In genomic region chr1:234582626-234583354, GRCh38 we compare ENCODE assay signal across 17 cellular contexts. TPM values are rescaled to one million over a fixed set of nuclear protein-coding genes. Genes with fewer than 3 reads are reported as not detected.
A peak's percentile ranks its signal among the peaks of the same experiment; 100 is the strongest.
DNase-seq lines count a peak whose midpoint lies in the region; ATAC-seq and TF ChIP-seq lines count a peak whose summit lies in the region.
"Had no signal": no experiment of that assay in that cellular context is flagged by ENCODE, and none has a peak within 500 bp of the region (broad histone marks: within the 10 kb centered on the region; RNA-seq: fewer than 3 reads in every experiment).

No MANE protein-coding gene starts in this region.

- no peaks in the 10 kb centered on the region for H4K20me1 ChIP-seq in IMR-90 (ENCODE audit: insufficient read depth, low read length)

- H4K8ac ChIP-seq in IMR-90 (ENCODE audit: low read depth in 2 of 2, low read length in 2 of 2), result no peak overlapping the region

- in situ Hi-C loops in IMR-90 (cut with MboI; ENCODE audit: low sequenced_read_pairs) (loop anchor here (25.0 kb wide), 1 partner anchor 470 kb away; no protein-coding TSS in a partner anchor), KBM-7 (cut with MboI; ENCODE audit: low pct_unique_long_range_greater_than_20kb, low sequenced_read_pairs) (loop anchor here (25.0 kb wide), 1 partner anchor 505 kb away; no protein-coding TSS in a partner anchor)

- H3K56ac ChIP-seq in IMR-90 (ENCODE audit: extremely low read depth, insufficient read depth, low read length), result no peak overlapping the region

- H2BK15ac ChIP-seq in IMR-90 (ENCODE audit: low read depth, low read length), result no peak overlapping the region

- intact Hi-C loops in IMR-90 (cut with micrococcal nuclease) (no loop called here), right lobe of liver (cut with DNase I) (no loop called here)

- no peak for TF ChIP-seq POLR2A in IMR-90 (IDR thresholded peaks at IDR 0.05; ENCODE audit: low read depth, low read length)
- TF ChIP-seq POLR2A in right lobe of liver (IDR thresholded peaks at IDR 0.05), result no peak

- no peak overlapping the region for H3K4ac ChIP-seq in IMR-90 (ENCODE audit: low read depth, low read length)

- H3K4me3 ChIP-seq in IMR-90 (ENCODE audit: insufficient read depth, low read depth, low read length), result no peak overlapping the region
- H3K4me3 ChIP-seq in coronary artery, result no peak overlapping the region
- H3K4me3 ChIP-seq in right lobe of liver, result no peak overlapping the region
- peak overlapping the region; percentile 39 to 54 (median 42) for H3K4me3 ChIP-seq in skeletal muscle tissue (ENCODE audit: low read length in 3 of 3)

- TF ChIP-seq RAD21 in IMR-90 (IDR thresholded peaks at IDR 0.05; ENCODE audit: low read length), result no peak

- H3K9ac ChIP-seq in IMR-90 (ENCODE audit: low read depth, low read length), result no peak overlapping the region
- H3K9ac ChIP-seq in skeletal muscle tissue (ENCODE audit: low read depth in 1 of 3, low read length in 3 of 3), result peak overlapping the region; percentile 69 to 71 (median 70)
- H3K9ac ChIP-seq: KMS-11 had no signal

- DNase-seq in IMR-90 (peak; percentile 44), coronary artery (ENCODE audit: low spot score) (no peak), right lobe of liver (no peak), KBM-7 (no peak), A172 (ENCODE audit: low spot score) (no peak)
- DNase-seq: activated gamma-delta T cell treated with Interleukin-2 at 50 U/mL for 16 hours; kidney glomerular epithelial cell; natural killer cell; NCI-H146; NCI-H524; stimulated activated naive CD4-positive, alpha-beta T cell treated with Interleukin-2 at 50 U/mL for 16 hours had no signal

- CTCF ChIA-PET in IMR-90 (lab: Yijun Ruan, JAX), result interaction anchor here (0.6 to 0.7 kb wide), 3 partner anchors 27 to 169 kb away, joined by 3 read pairs; no protein-coding TSS in a partner anchor

- H4K5ac ChIP-seq in IMR-90 (ENCODE audit: low read depth, low read length), result no peak overlapping the region

- no peak overlapping the region for H2AK9ac ChIP-seq in IMR-90 (replicated peaks; ENCODE audit: low read depth, low read length, poor library complexity)

- no peak overlapping the region for H3K27ac ChIP-seq in IMR-90 (ENCODE audit: insufficient read depth, low read length)
- peak overlapping the region; percentile 64 to 94 for H3K27ac ChIP-seq in coronary artery
- peak overlapping the region in 2 of 3 donors; percentile 69 to 82 for H3K27ac ChIP-seq in right lobe of liver
- peak overlapping the region; percentile 96 for H3K27ac ChIP-seq in skeletal muscle tissue (ENCODE audit: low read depth, low read length)
- H3K27ac ChIP-seq: KMS-11, VCaP had no signal

- POLR2A ChIA-PET in IMR-90 (lab: Charles Lee; ENCODE audit: unreplicated experiment), result no interaction called here

- no peak overlapping the region for H3K4me2 ChIP-seq in IMR-90 (ENCODE audit: low read depth, low read length)
- H3K4me2 ChIP-seq: KMS-11 had no signal

- peaks cover 1% of the 10 kb centered on the region for H3K4me1 ChIP-seq in IMR-90 (ENCODE audit: control insufficient read depth, insufficient read depth, low read length)
- H3K4me1 ChIP-seq in right lobe of liver, result peaks cover 0 to 24% (median 4%) of the 10 kb centered on the region in 4 donors
- peaks cover 50 to 60% (median 52%) of the 10 kb centered on the region in 3 donors for H3K4me1 ChIP-seq in skeletal muscle tissue (ENCODE audit: control insufficient read depth in 3 of 3, insufficient read depth in 3 of 3, low read length in 3 of 3)

- no peak overlapping the region for H3K23ac ChIP-seq in IMR-90 (ENCODE audit: low read depth, low read length)

- dilution Hi-C loops in IMR-90 (cut with HindIII; ENCODE audit: low sequenced_read_pairs, unreplicated experiment), result no loop called here

- no peak overlapping the region for H2BK20ac ChIP-seq in IMR-90 (ENCODE audit: low read depth, low read length)

- no peak overlapping the region for H4K91ac ChIP-seq in IMR-90 (ENCODE audit: insufficient read depth, low read depth, low read length)

- H3K27me3 ChIP-seq in IMR-90 (ENCODE audit: control insufficient read depth, insufficient read depth, low read length) (peaks cover 3% of the 10 kb centered on the region; the same call in 1 of the 2 replicates), right lobe of liver (no peaks in the 10 kb centered on the region), skeletal muscle tissue (ENCODE audit: control insufficient read depth in 3 of 3, insufficient read depth in 3 of 3, low read length in 3 of 3) (no peaks in the 10 kb centered on the region)

- no peak overlapping the region for H2BK120ac ChIP-seq in IMR-90 (ENCODE audit: low read depth, low read length)

- ATAC-seq in IMR-90 (ENCODE audit: low read depth) (no peak; the same call in 1 of the 2 replicates), right lobe of liver (no peak), GM19467 (IDR thresholded peaks at IDR 0.05; ENCODE audit: unreplicated experiment) (no peak), HG03045 (IDR thresholded peaks at IDR 0.05; ENCODE audit: unreplicated experiment) (no peak)
- ATAC-seq: natural killer cell, Panc1 had no signal

- H2AFZ ChIP-seq in IMR-90 (replicated peaks; ENCODE audit: low read length, poor library complexity), result no peak overlapping the region

- no peaks in the 10 kb centered on the region for H3K79me1 ChIP-seq in IMR-90 (ENCODE audit: low read depth in 1 of 2, low read length in 2 of 2)

- TF ChIP-seq CTCF in IMR-90 (conservative IDR thresholded peaks at IDR 0.05; ENCODE audit: low read depth, low read length) (no peak), coronary artery (IDR thresholded peaks at IDR 0.05) (no peak), right lobe of liver (IDR thresholded peaks at IDR 0.05) (no peak)

- H3K9me3 ChIP-seq in IMR-90 (ENCODE audit: control insufficient read depth, insufficient read depth, low read length), result no peaks in the 10 kb centered on the region
- no peaks in the 10 kb centered on the region for H3K9me3 ChIP-seq in right lobe of liver
- H3K9me3 ChIP-seq in skeletal muscle tissue (ENCODE audit: control insufficient read depth in 3 of 3, low read length in 3 of 3), result no peaks in the 10 kb centered on the region

- BruUV-seq in IMR-90 (replicated peaks; lab: Mats Ljungman, UMichigan), result no TSS peak

- no peak overlapping the region for H3K14ac ChIP-seq in IMR-90 (replicated peaks; ENCODE audit: low read depth, low read length)

- no peak overlapping the region for H2AK5ac ChIP-seq in IMR-90 (ENCODE audit: low read depth, low read length)

- WGBS in IMR-90 (ENCODE audit: extremely low coverage in 2 of 2, insufficient read length in 1 of 2), 2 experiments, result 44% methylated on average over 2 of the region's 10 CpGs; no CpG with 5 or more reads in 1 of the 2 experiments
- WGBS in right lobe of liver (ENCODE audit: insufficient coverage, low coverage, low lambda C conversion rate, missing lambda C conversion rate), result 66% methylated on average over 9 of the region's 10 CpGs

- H3K18ac ChIP-seq in IMR-90 (ENCODE audit: low read depth, low read length), result no peak overlapping the region

- no peak overlapping the region for H2BK5ac ChIP-seq in IMR-90 (ENCODE audit: low read depth, low read length, poor library complexity, severe bottlenecking)

- no peaks in the 10 kb centered on the region for H3K36me3 ChIP-seq in IMR-90 (ENCODE audit: control insufficient read depth, insufficient read depth, low read length)
- no peaks in the 10 kb centered on the region for H3K36me3 ChIP-seq in right lobe of liver
- H3K36me3 ChIP-seq in skeletal muscle tissue (ENCODE audit: control insufficient read depth in 3 of 3, insufficient read depth in 3 of 3, low read length in 3 of 3), result no peaks in the 10 kb centered on the region

- H3K9me1 ChIP-seq in IMR-90 (ENCODE audit: insufficient read depth, low read length), result no peaks in the 10 kb centered on the region; the same call in none of the 2 replicates

TF ChIP-seq in IMR-90, 13 proteins besides CTCF, POLR2A, EP300 and RAD21:
- TF ChIP-seq BHLHE40 (IDR thresholded peaks at IDR 0.05; ENCODE audit: low read depth, low read length) (no peak), USF2 (IDR thresholded peaks at IDR 0.05; ENCODE audit: low read depth, low read length) (no peak)
TF ChIP-seq in IMR-90: peak in this region for 0.

RNA-seq across cellular contexts. Expression of gene IRF2BP2, which starts 27.2 kb away (rescaled TPM):
- total RNA-seq in IMR-90 (2012; rRNA removed) (37.2 and 47.0 TPM in 2 replicates), right lobe of liver (10 to 100 TPM; 35.3 to 93.2 (median 56.8) TPM), skeletal muscle tissue (83.0 TPM)
- polyA plus RNA-seq in IMR-90 (2012; rRNA removed), result 56.5 and 66.6 TPM in 2 replicates
- polyA plus RNA-seq in IMR-90 (2012; cell fraction: cytosol; rRNA removed), result 12.6 and 82.3 TPM in 2 replicates
- polyA plus RNA-seq in IMR-90 (2012; cell fraction: nucleus; rRNA removed; ENCODE audit: low replicate concordance), result 216 and 242 TPM in 2 replicates
- total RNA-seq in A172 (2014; rRNA removed; shearing (Covaris generic)), result 50.8 and 51.3 TPM in 2 replicates

Comparison
In these comparisons a context has a peak if more than half of its experiments do, and no peak if none do; other contexts are left out.
1. H3K4me3 ChIP-seq: peak in skeletal muscle tissue (3 of 3); none in IMR-90 (single experiment), coronary artery (single experiment) and right lobe of liver (0 of 3).